ENCODE assay signal across 8 cellular contexts in the genomic region with DNA sequence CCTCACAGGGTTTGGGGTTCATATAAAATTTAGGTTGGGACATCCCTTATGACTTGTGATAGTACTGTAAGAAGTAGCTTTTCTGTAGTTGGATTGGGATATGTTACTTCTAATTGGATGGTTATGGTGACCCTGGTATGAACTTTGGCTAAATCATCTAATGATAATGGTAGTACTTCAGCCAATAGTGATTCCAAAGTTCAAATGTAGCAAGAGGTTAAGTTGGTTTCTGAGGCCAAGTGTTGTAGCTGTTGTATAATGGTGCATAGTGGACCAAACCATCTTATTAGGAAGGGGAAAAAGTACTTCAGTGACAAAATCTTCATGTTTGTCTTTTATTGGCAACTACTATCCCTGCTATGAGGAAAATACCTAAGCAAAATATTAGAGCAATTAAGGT.
"Had no signal": no experiment of that assay in that cellular context is flagged by ENCODE, and none has a peak within 500 bp of the region (broad histone marks: within the 10 kb centered on the region; RNA-seq: fewer than 3 reads in every experiment).

No MANE protein-coding gene starts in this region.

- FAIRE-seq: H1, H54, K562 had no signal

- H3K27ac Mint-ChIP-seq: GM23338, H9 had no signal

- H3K27ac ChIP-seq: HL-60 had no signal

- H3K4me3 ChIP-seq: GM23338, K562 had no signal

- DNase-seq: H9, HCEC 1CT, IMR-90 had no signal

- H3K4me1 Mint-ChIP-seq: GM23338, H9 had no signal

- ATAC-seq: GM23338, K562 had no signal

- H3K4me3 Mint-ChIP-seq: GM23338, H9 had no signal
